ENCODE assay signal across 27 cellular contexts in genomic region chr4:173647902-173648301, GRCh38.
"Had no signal": no experiment of that assay in that cellular context is flagged by ENCODE, and none has a peak within 500 bp of the region (broad histone marks: within the 10 kb centered on the region; RNA-seq: fewer than 3 reads in every experiment).

No MANE protein-coding gene starts in this region.

- H3K27me3 ChIP-seq: gastrocnemius medialis, heart left ventricle, left lung, right atrium auricular region, stomach, thyroid gland, vagina had no signal

- H3K4me3 ChIP-seq: gastrocnemius medialis, heart left ventricle, left lung, mucosa of descending colon, prostate gland, right atrium auricular region, stomach, thyroid gland, vagina had no signal

- H3K36me3 Mint-ChIP-seq: mesothelial cell of epicardium; naive thymus-derived CD4-positive, alpha-beta T cell; stimulated activated effector memory CD8-positive, alpha-beta T cell treated with anti-CD3 and anti-CD28 coated beads, Interleukin-12 subunit alpha, Interleukin-12 subunit beta, amount 100 ng/mL, for 72 hours had no signal

- ATAC-seq: esophagus mucosa; gastrocnemius medialis; heart left ventricle; left cardiac atrium; left lung; mucosa of descending colon; naive thymus-derived CD4-positive, alpha-beta T cell; sciatic nerve; stimulated activated effector memory CD8-positive, alpha-beta T cell treated with anti-CD3 and anti-CD28 coated beads, Interleukin-12 subunit alpha, Interleukin-12 subunit beta, amount 100 ng/mL, for 72 hours had no signal

- H3K9me3 Mint-ChIP-seq: dendritic cell treated with granulocyte-macrophage colony-stimulating factor and Interleukin-4, amounts not matched to agents 40 ng/mL and 50 ng/mL, for 4 days; endodermal cell; nephron progenitor cell; stimulated activated effector memory CD8-positive, alpha-beta T cell treated with anti-CD3 and anti-CD28 coated beads, Interleukin-12 subunit alpha, Interleukin-12 subunit beta, amount 100 ng/mL, for 72 hours had no signal

- H3K27me3 Mint-ChIP-seq: dendritic cell treated with granulocyte-macrophage colony-stimulating factor and Interleukin-4, amounts not matched to agents 40 ng/mL and 50 ng/mL, for 4 days had no signal

- DNase-seq: effector CD8-positive, alpha-beta T cell; endodermal cell; foreskin fibroblast; gastrocnemius medialis; heart left ventricle; hippocampal formation; left cardiac atrium; left lung; mesenchymal stem cell; mucosa of descending colon; naive thymus-derived CD4-positive, alpha-beta T cell; nephron progenitor cell; nucleus accumbens; stimulated activated CD4-positive, alpha-beta T cell treated with anti-CD3 and anti-CD28 coated beads, Interleukin-2, amount 100 ng/mL, for 24 hours; stimulated activated CD4-positive, alpha-beta T cell treated with anti-CD3 and anti-CD28 coated beads, Interleukin-4, amount 100 ng/mL, for 24 hours; stimulated activated naive CD4-positive, alpha-beta T cell treated with Interleukin-2 at 50 U/mL for 16 hours; stomach; thyroid gland; trophoblast cell had no signal

- H3K4me1 Mint-ChIP-seq: endodermal cell; naive thymus-derived CD4-positive, alpha-beta T cell; nephron progenitor cell; stimulated activated effector memory CD8-positive, alpha-beta T cell treated with anti-CD3 and anti-CD28 coated beads, Interleukin-12 subunit alpha, Interleukin-12 subunit beta, amount 100 ng/mL, for 72 hours had no signal

- H3K27ac Mint-ChIP-seq: dendritic cell treated with granulocyte-macrophage colony-stimulating factor and Interleukin-4, amounts not matched to agents 40 ng/mL and 50 ng/mL, for 4 days; endodermal cell; mesothelial cell of epicardium; naive thymus-derived CD4-positive, alpha-beta T cell; nephron progenitor cell; stimulated activated effector memory CD8-positive, alpha-beta T cell treated with anti-CD3 and anti-CD28 coated beads, Interleukin-12 subunit alpha, Interleukin-12 subunit beta, amount 100 ng/mL, for 72 hours had no signal

- H3K4me3 Mint-ChIP-seq: dendritic cell treated with granulocyte-macrophage colony-stimulating factor and Interleukin-4, amounts not matched to agents 40 ng/mL and 50 ng/mL, for 4 days; endodermal cell; mesothelial cell of epicardium; naive thymus-derived CD4-positive, alpha-beta T cell; nephron progenitor cell; stimulated activated effector memory CD8-positive, alpha-beta T cell treated with anti-CD3 and anti-CD28 coated beads, Interleukin-12 subunit alpha, Interleukin-12 subunit beta, amount 100 ng/mL, for 72 hours had no signal

- H3K9me3 ChIP-seq: gastrocnemius medialis, heart left ventricle, left lung, mucosa of descending colon, prostate gland, right atrium auricular region, stomach, thyroid gland, vagina had no signal

- H3K36me3 ChIP-seq: gastrocnemius medialis, heart left ventricle, left lung, prostate gland, right atrium auricular region, stomach, thyroid gland, vagina had no signal

- H3K4me1 ChIP-seq: gastrocnemius medialis, left lung, prostate gland, thyroid gland, vagina had no signal
